ENCODE assay signal across 13 cellular contexts in genomic region chr1:205950280-205950679, GRCh38. TPM values are rescaled to one million over a fixed set of nuclear protein-coding genes. Genes with fewer than 3 reads are reported as not detected.
DNase-seq lines count a peak whose midpoint lies in the region; ATAC-seq and TF ChIP-seq lines count a peak whose summit lies in the region.
"Had no signal": no experiment of that assay in that cellular context is flagged by ENCODE, and none has a peak within 500 bp of the region (broad histone marks: within the 10 kb centered on the region; RNA-seq: fewer than 3 reads in every experiment).

No MANE protein-coding gene starts in this region.

- no peaks in the 10 kb centered on the region for H3K36me3 ChIP-seq in neuronal stem cell (replicated peaks in 1 of 2; ENCODE audit: control insufficient read depth in 2 of 2, insufficient read depth in 2 of 2, low read length in 2 of 2)
- H3K36me3 ChIP-seq: adrenal gland; BLaER1 treated with 17β-estradiol and CSF1 and Interleukin-3, amounts not matched to agents 10 nM and 100 nM had no signal

- ATAC-seq in HG03469 (IDR thresholded peaks at IDR 0.05; ENCODE audit: unreplicated experiment) = no peak
- ATAC-seq: T-helper 17 cell had no signal

- no peak overlapping the region for H2BK12ac ChIP-seq in neuronal stem cell (ENCODE audit: low read length)

- H3K79me1 ChIP-seq in neuronal stem cell (ENCODE audit: low read depth, low read length) = no peaks in the 10 kb centered on the region

- no peak overlapping the region for H2AK5ac ChIP-seq in neuronal stem cell (ENCODE audit: low read depth, low read length)

- no peak overlapping the region for H2AFZ ChIP-seq in neuronal stem cell (ENCODE audit: low read length)

- H3K9me3 ChIP-seq in neuronal stem cell (replicated peaks in 1 of 2; ENCODE audit: control insufficient read depth in 2 of 2, insufficient read depth in 1 of 2, low read depth in 1 of 2, low read length in 2 of 2) = no peaks in the 10 kb centered on the region
- H3K9me3 ChIP-seq: adrenal gland; BLaER1 treated with 17β-estradiol and CSF1 and Interleukin-3, amounts not matched to agents 10 nM and 100 nM had no signal

- H3K4me2 ChIP-seq in neuronal stem cell (ENCODE audit: insufficient read depth, low read length, poor library complexity, severe bottlenecking) = no peak overlapping the region

- no peak overlapping the region for H4K91ac ChIP-seq in neuronal stem cell (ENCODE audit: low read depth, low read length, poor library complexity)

- H3K4me3 ChIP-seq in dorsolateral prefrontal cortex = no peak overlapping the region
- H3K4me3 ChIP-seq in neuronal stem cell (ENCODE audit: low read length in 2 of 2) = no peak overlapping the region
- H3K4me3 ChIP-seq: adrenal gland; BLaER1 treated with 17β-estradiol and CSF1 and Interleukin-3, amounts not matched to agents 10 nM and 100 nM had no signal

- H3K27me3 ChIP-seq in dorsolateral prefrontal cortex = no peaks in the 10 kb centered on the region
- peaks cover 0 to 27% (median 2%) of the 10 kb centered on the region in 3 experiments for H3K27me3 ChIP-seq in neuronal stem cell (ENCODE audit: control insufficient read depth in 3 of 3, insufficient read depth in 3 of 3, low read depth in 1 of 3, low read length in 3 of 3)
- H3K27me3 ChIP-seq: adrenal gland; BLaER1 treated with 17β-estradiol and CSF1 and Interleukin-3, amounts not matched to agents 10 nM and 100 nM had no signal

- no peak for TF ChIP-seq CTCF in dorsolateral prefrontal cortex (IDR thresholded peaks at IDR 0.05 in 54 of 56, conservative IDR thresholded peaks at IDR 0.05 in 2 of 56; ENCODE audit: low read depth in 1 of 56, partially characterized antibody in 56 of 56)

- peaks cover 0 to 2% of the 10 kb centered on the region in 2 donors for H3K4me1 ChIP-seq in neuronal stem cell (ENCODE audit: control insufficient read depth in 2 of 2, insufficient read depth in 1 of 2, low read depth in 1 of 2, low read length in 2 of 2)
- H3K4me1 ChIP-seq: adrenal gland had no signal

- no peak overlapping the region for H3K14ac ChIP-seq in neuronal stem cell (ENCODE audit: low read length)

- no peak overlapping the region for H3K9ac ChIP-seq in neuronal stem cell (ENCODE audit: low read depth, low read length, poor library complexity)
- H3K9ac ChIP-seq: BLaER1 treated with 17β-estradiol and CSF1 and Interleukin-3, amounts not matched to agents 10 nM and 100 nM had no signal

- peak overlapping the region in 11 of 59 donors; percentile 3 to 61 (median 27) for H3K27ac ChIP-seq in dorsolateral prefrontal cortex
- no peak overlapping the region for H3K27ac ChIP-seq in neuronal stem cell (replicated peaks; ENCODE audit: low read length)
- H3K27ac ChIP-seq: adrenal gland had no signal

- DNase-seq in AG20443 (ENCODE audit: low spot score) (peak; percentile 93), M059J (ENCODE audit: low read depth) (peak; percentile 94), dorsolateral prefrontal cortex (peak in 7 of 10 donors; percentile 19 to 64 (median 53)), neuronal stem cell (ENCODE audit: low spot score) (no peak), kidney glomerular epithelial cell (lab: John Stamatoyannopoulos, UW) (no peak)
- DNase-seq in stimulated activated CD4-positive, alpha-beta T cell treated with anti-CD3 and anti-CD28 coated beads, Interleukin-4, amount 100 ng/mL, for 1 hour = no peak
- no peak for DNase-seq in stimulated activated CD4-positive, alpha-beta T cell treated with anti-CD3 and anti-CD28 coated beads, Interleukin-2, amount 100 ng/mL, for 48 hours
- DNase-seq: MV-4-11, T-helper 17 cell had no signal

- no peak overlapping the region for H2BK120ac ChIP-seq in neuronal stem cell (ENCODE audit: low read depth, low read length)

- H3K18ac ChIP-seq in neuronal stem cell (ENCODE audit: low read length) = peak overlapping the region; percentile 67

- WGBS in neuronal stem cell (ENCODE audit: extremely low coverage in 2 of 2, insufficient read length in 2 of 2, insufficient replicate concordance in 1 of 2), 2 donors = no CpG with 5 or more reads among the region's 8 CpGs

- no peak overlapping the region for H3K4ac ChIP-seq in neuronal stem cell (ENCODE audit: low read length)

- no peak overlapping the region for H4K8ac ChIP-seq in neuronal stem cell (ENCODE audit: low read depth, low read length)

- intact Hi-C loops in dorsolateral prefrontal cortex (cut with DNase I) = no loop called here

- no peak overlapping the region for H2BK5ac ChIP-seq in neuronal stem cell (ENCODE audit: low read length)

- H2BK15ac ChIP-seq in neuronal stem cell (ENCODE audit: low read length) = no peak overlapping the region

- H3K23ac ChIP-seq in neuronal stem cell (ENCODE audit: low read depth, low read length, poor library complexity) = no peak overlapping the region

RNA-seq across cellular contexts. Expression of gene SLC26A9, which starts 7.0 kb away (rescaled TPM):
- 0.07 TPM in 1 of 2 replicates, not detected in the other for total RNA-seq in M059J (2014; rRNA removed; shearing (Covaris generic))
- total RNA-seq in dorsolateral prefrontal cortex = 1 to 10 TPM in 70 of 120 experiments, under 1 TPM in 49, not detected in 1; 0.12 to 6.7 (median 1.2) TPM
- 0.03 TPM for polyA plus RNA-seq in neuronal stem cell (2013, experiment 1 of 2)
- 0.03 TPM for polyA plus RNA-seq in neuronal stem cell (2013, experiment 2 of 2)
- total RNA-seq: frontal cortex, T-helper 17 cell had no signal

RNA-seq across cellular contexts. Expression of gene RAB7B, which starts 52.9 kb away (rescaled TPM):
- total RNA-seq in M059J (2014; rRNA removed; shearing (Covaris generic)) = 0.44 and 0.69 TPM in 2 replicates
- 1 to 10 TPM in 103 of 120 experiments, under 1 TPM in 17; 0.43 to 6.5 (median 2.0) TPM for total RNA-seq in dorsolateral prefrontal cortex
- polyA plus RNA-seq in neuronal stem cell (2013, experiment 1 of 2) = 0.26 TPM
- polyA plus RNA-seq in neuronal stem cell (2013, experiment 2 of 2) = 0.35 TPM

Comparison
In these comparisons a context has a peak if more than half of its experiments do, and no peak if none do; other contexts are left out.
1. DNase-seq: peak in AG20443 (single experiment), M059J (single experiment) and dorsolateral prefrontal cortex (7 of 10); none in neuronal stem cell (single experiment), kidney glomerular epithelial cell (single experiment), stimulated activated CD4-positive, alpha-beta T cell treated with anti-CD3 and anti-CD28 coated beads, Interleukin-4, amount 100 ng/mL, for 1 hour (single experiment) and stimulated activated CD4-positive, alpha-beta T cell treated with anti-CD3 and anti-CD28 coated beads, Interleukin-2, amount 100 ng/mL, for 48 hours (0 of 2).